Comparison of ENCODE assay signal across 1 cellular context in genomic region chr10:86970887-86971145, GRCh38.
TF ChIP-seq lines count a peak whose summit lies in the region.

No MANE protein-coding gene starts in this region.

TF ChIP-seq in endothelial cell of umbilical vein, 7 proteins besides CTCF, POLR2A, EP300 and RAD21:
- no peak for TF ChIP-seq JUN (IDR thresholded peaks at IDR 0.05; ENCODE audit: borderline replicate concordance, insufficient read depth, insufficient read length, low read depth)
- TF ChIP-seq MYC (IDR thresholded peaks at IDR 0.05; ENCODE audit: low read depth, low read length) = no peak
- no peak for TF ChIP-seq EZH2 (IDR thresholded peaks at IDR 0.05; ENCODE audit: borderline replicate concordance, low read depth, low read length, severe bottlenecking)
- TF ChIP-seq POLR2AphosphoS5 (IDR thresholded peaks at IDR 0.05; ENCODE audit: insufficient read depth, low read depth, low read length) = no peak
- no peak for TF ChIP-seq FOS (IDR thresholded peaks at IDR 0.05; ENCODE audit: borderline replicate concordance, insufficient read depth, low read length)
- TF ChIP-seq GATA2 (IDR thresholded peaks at IDR 0.05; ENCODE audit: insufficient read depth, insufficient read length, low read depth, low read length) = no peak
- no peak for TF ChIP-seq MAX (IDR thresholded peaks at IDR 0.05; ENCODE audit: insufficient read depth, insufficient read length)
